Comparison of ENCODE assay signal across 2 cellular contexts in the genomic region with DNA sequence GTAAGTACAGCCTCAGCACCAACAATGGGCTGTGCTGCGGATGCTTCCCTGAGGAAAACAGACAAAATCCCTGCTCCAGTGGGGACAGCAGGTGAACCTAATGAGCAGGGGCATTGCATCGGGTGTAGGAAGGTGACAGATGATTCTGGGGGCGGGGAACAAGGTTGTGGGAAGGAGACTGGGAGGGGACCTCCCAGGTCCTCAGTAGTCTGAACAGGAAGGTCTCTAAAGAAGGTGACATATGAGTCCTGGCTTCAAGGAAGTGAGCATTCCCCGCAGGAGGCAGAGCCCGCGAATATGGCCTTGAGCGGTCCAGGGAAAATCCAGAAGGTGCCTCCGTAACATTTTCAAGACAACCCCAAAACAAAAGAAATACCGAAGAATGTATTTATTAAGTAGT.
TF ChIP-seq lines count a peak whose summit lies in the region.

No MANE protein-coding gene starts in this region.

TF ChIP-seq in GM23338, 12 proteins besides CTCF, POLR2A, EP300 and RAD21 (continues in another document):
- TF ChIP-seq EZH2 (IDR thresholded peaks at IDR 0.05; ENCODE audit: low read depth, unreplicated experiment) (no peak), STAT1 (IDR thresholded peaks at IDR 0.05; ENCODE audit: unreplicated experiment) (no peak), JUNB (IDR thresholded peaks at IDR 0.05; ENCODE audit: unreplicated experiment) (no peak), CREB1 (CRISPR knock-in tag; IDR thresholded peaks at IDR 0.05; ENCODE audit: low read depth) (no peak), ZNF331 (CRISPR knock-in tag; IDR thresholded peaks at IDR 0.05; ENCODE audit: low read depth) (no peak), ZNF114 (CRISPR knock-in tag; IDR thresholded peaks at IDR 0.05) (no peak), NANOG (IDR thresholded peaks at IDR 0.05; ENCODE audit: borderline replicate concordance) (no peak)
- TF ChIP-seq, protein P1, sequence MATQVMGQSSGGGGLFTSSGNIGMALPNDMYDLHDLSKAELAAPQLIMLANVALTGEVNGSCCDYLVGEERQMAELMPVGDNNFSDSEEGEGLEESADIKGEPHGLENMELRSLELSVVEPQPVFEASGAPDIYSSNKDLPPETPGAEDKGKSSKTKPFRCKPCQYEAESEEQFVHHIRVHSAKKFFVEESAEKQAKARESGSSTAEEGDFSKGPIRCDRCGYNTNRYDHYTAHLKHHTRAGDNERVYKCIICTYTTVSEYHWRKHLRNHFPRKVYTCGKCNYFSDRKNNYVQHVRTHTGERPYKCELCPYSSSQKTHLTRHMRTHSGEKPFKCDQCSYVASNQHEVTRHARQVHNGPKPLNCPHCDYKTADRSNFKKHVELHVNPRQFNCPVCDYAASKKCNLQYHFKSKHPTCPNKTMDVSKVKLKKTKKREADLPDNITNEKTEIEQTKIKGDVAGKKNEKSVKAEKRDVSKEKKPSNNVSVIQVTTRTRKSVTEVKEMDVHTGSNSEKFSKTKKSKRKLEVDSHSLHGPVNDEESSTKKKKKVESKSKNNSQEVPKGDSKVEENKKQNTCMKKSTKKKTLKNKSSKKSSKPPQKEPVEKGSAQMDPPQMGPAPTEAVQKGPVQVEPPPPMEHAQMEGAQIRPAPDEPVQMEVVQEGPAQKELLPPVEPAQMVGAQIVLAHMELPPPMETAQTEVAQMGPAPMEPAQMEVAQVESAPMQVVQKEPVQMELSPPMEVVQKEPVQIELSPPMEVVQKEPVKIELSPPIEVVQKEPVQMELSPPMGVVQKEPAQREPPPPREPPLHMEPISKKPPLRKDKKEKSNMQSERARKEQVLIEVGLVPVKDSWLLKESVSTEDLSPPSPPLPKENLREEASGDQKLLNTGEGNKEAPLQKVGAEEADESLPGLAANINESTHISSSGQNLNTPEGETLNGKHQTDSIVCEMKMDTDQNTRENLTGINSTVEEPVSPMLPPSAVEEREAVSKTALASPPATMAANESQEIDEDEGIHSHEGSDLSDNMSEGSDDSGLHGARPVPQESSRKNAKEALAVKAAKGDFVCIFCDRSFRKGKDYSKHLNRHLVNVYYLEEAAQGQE (IDR thresholded peaks at IDR 0.05; ENCODE audit: unreplicated experiment), result no peak
- TF ChIP-seq, protein P2, sequence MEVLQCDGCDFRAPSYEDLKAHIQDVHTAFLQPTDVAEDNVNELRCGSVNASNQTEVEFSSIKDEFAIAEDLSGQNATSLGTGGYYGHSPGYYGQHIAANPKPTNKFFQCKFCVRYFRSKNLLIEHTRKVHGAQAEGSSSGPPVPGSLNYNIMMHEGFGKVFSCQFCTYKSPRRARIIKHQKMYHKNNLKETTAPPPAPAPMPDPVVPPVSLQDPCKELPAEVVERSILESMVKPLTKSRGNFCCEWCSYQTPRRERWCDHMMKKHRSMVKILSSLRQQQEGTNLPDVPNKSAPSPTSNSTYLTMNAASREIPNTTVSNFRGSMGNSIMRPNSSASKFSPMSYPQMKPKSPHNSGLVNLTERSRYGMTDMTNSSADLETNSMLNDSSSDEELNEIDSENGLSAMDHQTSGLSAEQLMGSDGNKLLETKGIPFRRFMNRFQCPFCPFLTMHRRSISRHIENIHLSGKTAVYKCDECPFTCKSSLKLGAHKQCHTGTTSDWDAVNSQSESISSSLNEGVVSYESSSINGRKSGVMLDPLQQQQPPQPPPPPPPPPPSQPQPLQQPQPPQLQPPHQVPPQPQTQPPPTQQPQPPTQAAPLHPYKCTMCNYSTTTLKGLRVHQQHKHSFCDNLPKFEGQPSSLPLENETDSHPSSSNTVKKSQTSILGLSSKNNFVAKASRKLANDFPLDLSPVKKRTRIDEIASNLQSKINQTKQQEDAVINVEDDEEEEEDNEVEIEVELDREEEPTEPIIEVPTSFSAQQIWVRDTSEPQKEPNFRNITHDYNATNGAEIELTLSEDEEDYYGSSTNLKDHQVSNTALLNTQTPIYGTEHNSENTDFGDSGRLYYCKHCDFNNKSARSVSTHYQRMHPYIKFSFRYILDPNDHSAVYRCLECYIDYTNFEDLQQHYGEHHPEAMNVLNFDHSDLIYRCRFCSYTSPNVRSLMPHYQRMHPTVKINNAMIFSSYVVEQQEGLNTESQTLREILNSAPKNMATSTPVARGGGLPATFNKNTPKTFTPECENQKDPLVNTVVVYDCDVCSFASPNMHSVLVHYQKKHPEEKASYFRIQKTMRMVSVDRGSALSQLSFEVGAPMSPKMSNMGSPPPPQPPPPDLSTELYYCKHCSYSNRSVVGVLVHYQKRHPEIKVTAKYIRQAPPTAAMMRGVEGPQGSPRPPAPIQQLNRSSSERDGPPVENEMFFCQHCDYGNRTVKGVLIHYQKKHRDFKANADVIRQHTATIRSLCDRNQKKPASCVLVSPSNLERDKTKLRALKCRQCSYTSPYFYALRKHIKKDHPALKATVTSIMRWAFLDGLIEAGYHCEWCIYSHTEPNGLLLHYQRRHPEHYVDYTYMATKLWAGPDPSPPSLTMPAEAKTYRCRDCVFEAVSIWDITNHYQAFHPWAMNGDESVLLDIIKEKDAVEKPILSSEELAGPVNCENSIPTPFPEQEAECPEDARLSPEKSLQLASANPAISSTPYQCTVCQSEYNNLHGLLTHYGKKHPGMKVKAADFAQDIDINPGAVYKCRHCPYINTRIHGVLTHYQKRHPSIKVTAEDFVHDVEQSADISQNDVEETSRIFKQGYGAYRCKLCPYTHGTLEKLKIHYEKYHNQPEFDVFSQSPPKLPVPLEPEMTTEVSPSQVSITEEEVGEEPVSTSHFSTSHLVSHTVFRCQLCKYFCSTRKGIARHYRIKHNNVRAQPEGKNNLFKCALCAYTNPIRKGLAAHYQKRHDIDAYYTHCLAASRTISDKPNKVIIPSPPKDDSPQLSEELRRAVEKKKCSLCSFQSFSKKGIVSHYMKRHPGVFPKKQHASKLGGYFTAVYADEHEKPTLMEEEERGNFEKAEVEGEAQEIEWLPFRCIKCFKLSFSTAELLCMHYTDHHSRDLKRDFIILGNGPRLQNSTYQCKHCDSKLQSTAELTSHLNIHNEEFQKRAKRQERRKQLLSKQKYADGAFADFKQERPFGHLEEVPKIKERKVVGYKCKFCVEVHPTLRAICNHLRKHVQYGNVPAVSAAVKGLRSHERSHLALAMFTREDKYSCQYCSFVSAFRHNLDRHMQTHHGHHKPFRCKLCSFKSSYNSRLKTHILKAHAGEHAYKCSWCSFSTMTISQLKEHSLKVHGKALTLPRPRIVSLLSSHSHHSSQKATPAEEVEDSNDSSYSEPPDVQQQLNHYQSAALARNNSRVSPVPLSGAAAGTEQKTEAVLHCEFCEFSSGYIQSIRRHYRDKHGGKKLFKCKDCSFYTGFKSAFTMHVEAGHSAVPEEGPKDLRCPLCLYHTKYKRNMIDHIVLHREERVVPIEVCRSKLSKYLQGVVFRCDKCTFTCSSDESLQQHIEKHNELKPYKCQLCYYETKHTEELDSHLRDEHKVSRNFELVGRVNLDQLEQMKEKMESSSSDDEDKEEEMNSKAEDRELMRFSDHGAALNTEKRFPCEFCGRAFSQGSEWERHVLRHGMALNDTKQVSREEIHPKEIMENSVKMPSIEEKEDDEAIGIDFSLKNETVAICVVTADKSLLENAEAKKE (CRISPR knock-in tag; IDR thresholded peaks at IDR 0.05), result no peak
- TF ChIP-seq, protein P3, sequence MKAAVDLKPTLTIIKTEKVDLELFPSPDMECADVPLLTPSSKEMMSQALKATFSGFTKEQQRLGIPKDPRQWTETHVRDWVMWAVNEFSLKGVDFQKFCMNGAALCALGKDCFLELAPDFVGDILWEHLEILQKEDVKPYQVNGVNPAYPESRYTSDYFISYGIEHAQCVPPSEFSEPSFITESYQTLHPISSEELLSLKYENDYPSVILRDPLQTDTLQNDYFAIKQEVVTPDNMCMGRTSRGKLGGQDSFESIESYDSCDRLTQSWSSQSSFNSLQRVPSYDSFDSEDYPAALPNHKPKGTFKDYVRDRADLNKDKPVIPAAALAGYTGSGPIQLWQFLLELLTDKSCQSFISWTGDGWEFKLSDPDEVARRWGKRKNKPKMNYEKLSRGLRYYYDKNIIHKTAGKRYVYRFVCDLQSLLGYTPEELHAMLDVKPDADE (IDR thresholded peaks at IDR 0.05), result no peak

TF ChIP-seq in IMR-90, 13 proteins besides CTCF, POLR2A, EP300 and RAD21:
- no peak for TF ChIP-seq MAFK (IDR thresholded peaks at IDR 0.05; ENCODE audit: low read depth, low read length)
- no peak for TF ChIP-seq MAZ (IDR thresholded peaks at IDR 0.05; ENCODE audit: borderline replicate concordance, low read depth, low read length)
- no peak for TF ChIP-seq BHLHE40 (IDR thresholded peaks at IDR 0.05; ENCODE audit: low read depth, low read length)
- no peak for TF ChIP-seq CHD1 (IDR thresholded peaks at IDR 0.05; ENCODE audit: low read depth, low read length)
